ENCODE assay signal across 8 cellular contexts in the genomic region with DNA sequence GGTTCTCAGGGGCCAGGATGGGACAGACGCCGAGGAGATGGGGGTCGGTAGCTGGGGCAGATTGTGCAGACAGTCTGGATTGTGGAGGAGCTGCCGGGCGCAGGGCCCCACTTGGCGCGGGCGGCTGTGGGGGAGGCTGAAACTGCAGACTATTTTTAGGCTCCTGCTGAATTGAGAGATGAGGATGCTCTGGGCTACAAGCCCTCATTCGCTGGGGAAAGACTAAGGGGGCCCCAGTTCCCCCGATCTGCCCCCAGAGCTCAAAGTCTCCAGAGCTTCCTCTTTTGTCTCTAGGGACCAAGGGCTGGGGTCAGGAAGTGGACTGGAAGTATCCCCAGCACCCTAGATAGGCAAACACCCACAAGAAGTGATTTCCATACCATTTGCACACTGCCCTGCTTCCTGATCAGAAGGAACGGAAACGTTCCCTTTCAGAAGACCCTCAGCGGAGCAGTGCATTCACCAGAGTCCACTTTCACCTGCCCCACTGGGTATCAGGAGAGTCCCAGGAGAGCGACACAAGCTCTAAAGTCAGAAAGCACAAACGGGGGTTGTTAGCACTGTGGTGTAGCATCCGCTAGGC. TPM values are rescaled to one million over a fixed set of nuclear protein-coding genes. Genes with fewer than 3 reads are reported as not detected.
A peak's percentile ranks its signal among the peaks of the same experiment; 100 is the strongest.
DNase-seq lines count a peak whose midpoint lies in the region; ATAC-seq and TF ChIP-seq lines count a peak whose summit lies in the region.

No MANE protein-coding gene starts in this region.

- H3K9me3 ChIP-seq in Karpas-422 (ENCODE audit: low read length) (no peaks in the 10 kb centered on the region), mammary epithelial cell (replicated peaks; ENCODE audit: insufficient read depth, low read length) (no peaks in the 10 kb centered on the region), GM23248 (ENCODE audit: low read depth) (no peaks in the 10 kb centered on the region)

- H3K4me3 ChIP-seq in Karpas-422 (ENCODE audit: low read length) (peak overlapping the region; percentile 62), mammary epithelial cell (replicated peaks in 1 of 3; ENCODE audit: insufficient read depth in 1 of 3, low read depth in 2 of 3, low read length in 3 of 3) (no peak overlapping the region), GM23248 (no peak overlapping the region)

- H3F3A ChIP-seq in GM23248 (ENCODE audit: insufficient read depth), result peaks cover 70% of the 10 kb centered on the region

- WGBS in mammary epithelial cell (ENCODE audit: low coverage, missing lambda C conversion rate), result 93% methylated on average over 11 of the region's 16 CpGs
- WGBS in GM23248 (ENCODE audit: low coverage in 1 of 2, low lambda C conversion rate in 2 of 2, missing lambda C conversion rate in 2 of 2), 2 experiments, result 51 to 53% methylated on average over 16 of the region's 16 CpGs

- H3K27me3 ChIP-seq in Karpas-422 (ENCODE audit: low read length), result no peaks in the 10 kb centered on the region
- H3K27me3 ChIP-seq in mammary epithelial cell (ENCODE audit: insufficient read depth, low read length), result no peaks in the 10 kb centered on the region
- H3K27me3 ChIP-seq in GM23248 (replicated peaks; ENCODE audit: insufficient read depth), result no peaks in the 10 kb centered on the region
- no peaks in the 10 kb centered on the region for H3K27me3 ChIP-seq in foreskin keratinocyte

- dilution Hi-C loops in mammary epithelial cell (cut with HindIII; ENCODE audit: low sequenced_read_pairs), result no loop called here

- no TSS peak for BruUV-seq in mammary epithelial cell (replicated peaks; lab: Mats Ljungman, UMichigan)

- no peaks in the 10 kb centered on the region for H4K20me1 ChIP-seq in Karpas-422 (ENCODE audit: insufficient read depth, low read depth, low read length)
- H4K20me1 ChIP-seq in mammary epithelial cell (ENCODE audit: insufficient read depth, low read length), result no peaks in the 10 kb centered on the region
- no peaks in the 10 kb centered on the region for H4K20me1 ChIP-seq in GM23248 (ENCODE audit: insufficient read depth)

- ATAC-seq in GM19452 (IDR thresholded peaks at IDR 0.05; ENCODE audit: unreplicated experiment), result peak; percentile 21
- no peak for ATAC-seq in foreskin keratinocyte

- DNase-seq in GM10248 (ENCODE audit: extremely low spot score) (peak; percentile 62), Karpas-422 (peak; percentile 97), mammary epithelial cell (no peak), NK-92 (lab: John Stamatoyannopoulos, UW; ENCODE audit: unreplicated experiment) (no peak), GM23248 (no peak), foreskin keratinocyte (no peak)

- H2AFZ ChIP-seq in Karpas-422 (ENCODE audit: low read length) (no peak overlapping the region), mammary epithelial cell (ENCODE audit: low read depth, low read length) (no peak overlapping the region), GM23248 (no peak overlapping the region)

- POLR2A ChIA-PET in GM10248 (lab: Yijun Ruan, JAX), result interaction anchor here (0.6 to 3.7 kb wide), 8 partner anchors 10 to 768 kb away, joined by 3 to 29 read pairs (median 7); a partner anchor contains a TSS

- in situ Hi-C loops in mammary epithelial cell (cut with MboI; ENCODE audit: low sequenced_read_pairs in 2 of 2), result no loop called here
- in situ Hi-C loops in GM23248 (cut with MboI), result no loop called here

- TF ChIP-seq CTCF in GM10248 (IDR thresholded peaks at IDR 0.05; ENCODE audit: control extremely low read depth, extremely low read depth, low read depth, missing control alignments), result no peak
- no peak for TF ChIP-seq CTCF in mammary epithelial cell (conservative IDR thresholded peaks at IDR 0.05 in 1 of 2, IDR thresholded peaks at IDR 0.05 in 1 of 2; ENCODE audit: extremely low read depth in 1 of 2, insufficient read depth in 1 of 2, low read depth in 1 of 2, low read length in 2 of 2)
- no peak for TF ChIP-seq CTCF in foreskin keratinocyte (conservative IDR thresholded peaks at IDR 0.05)

- H3K9me2 ChIP-seq in Karpas-422 (replicated peaks; ENCODE audit: insufficient read depth, low read length) (no peaks in the 10 kb centered on the region), GM23248 (ENCODE audit: insufficient read depth) (no peaks in the 10 kb centered on the region)

- peak overlapping the region; percentile 92 for H3K27ac ChIP-seq in Karpas-422 (ENCODE audit: low read length)
- peak overlapping the region; percentile 39 for H3K27ac ChIP-seq in cingulate gyrus (ENCODE audit: low read depth, low read length)
- no peak overlapping the region for H3K27ac ChIP-seq in mammary epithelial cell (ENCODE audit: insufficient read depth, low read depth, low read length)
- H3K27ac ChIP-seq in GM23248, result no peak overlapping the region
- H3K27ac ChIP-seq in foreskin keratinocyte, result no peak overlapping the region

- no peaks in the 10 kb centered on the region for H3K36me3 ChIP-seq in Karpas-422 (ENCODE audit: insufficient read depth, low read length)
- no peaks in the 10 kb centered on the region for H3K36me3 ChIP-seq in mammary epithelial cell (ENCODE audit: insufficient read depth, low read length)
- no peaks in the 10 kb centered on the region for H3K36me3 ChIP-seq in GM23248 (ENCODE audit: low read depth)

- H3K4me1 ChIP-seq in Karpas-422 (ENCODE audit: low read length) (peaks cover 98% of the 10 kb centered on the region), mammary epithelial cell (ENCODE audit: insufficient read depth, low read length) (peaks cover 54% of the 10 kb centered on the region), GM23248 (ENCODE audit: insufficient read depth) (peaks cover 69% of the 10 kb centered on the region), foreskin keratinocyte (peaks cover 36% of the 10 kb centered on the region)

- peak overlapping the region; percentile 74 for H3K9ac ChIP-seq in Karpas-422 (ENCODE audit: low read length)
- H3K9ac ChIP-seq in mammary epithelial cell (ENCODE audit: insufficient read depth, low read length), result no peak overlapping the region
- H3K9ac ChIP-seq in GM23248, result no peak overlapping the region

- H3K79me2 ChIP-seq in Karpas-422 (ENCODE audit: low read length), result no peaks in the 10 kb centered on the region
- H3K79me2 ChIP-seq in mammary epithelial cell (ENCODE audit: insufficient read depth, low read length), result no peaks in the 10 kb centered on the region
- no peaks in the 10 kb centered on the region for H3K79me2 ChIP-seq in GM23248 (ENCODE audit: insufficient read depth)

- peak overlapping the region; percentile 88 for H3K4me2 ChIP-seq in Karpas-422 (ENCODE audit: low read depth, low read length, poor library complexity, severe bottlenecking)
- H3K4me2 ChIP-seq in mammary epithelial cell (ENCODE audit: insufficient read depth, low read depth, low read length), result no peak overlapping the region
- no peak overlapping the region for H3K4me2 ChIP-seq in GM23248 (ENCODE audit: unreplicated experiment)

- intact Hi-C loops in mammary epithelial cell (cut with micrococcal nuclease), result no loop called here

- CTCF ChIA-PET in GM10248 (lab: Yijun Ruan, JAX) (interaction anchor here (1.2 to 14.7 kb wide), 7 partner anchors 9 to 30 kb away, joined by 3 to 160 read pairs (median 5); a partner anchor contains a TSS), mammary epithelial cell (lab: Charles Lee; ENCODE audit: low non-redundant PET) (no interaction called here)

RNA-seq across cellular contexts. Expression of a gene that starts 29.7 kb away (rescaled TPM):
- 41.6 and 49.1 TPM in 2 replicates for total RNA-seq in Karpas-422 (2014; rRNA removed; shearing (Covaris generic); ENCODE audit: low replicate concordance)
- total RNA-seq in mammary epithelial cell (10 to 100 TPM in 1 of 2 donors, 1 to 10 TPM in 1; 4.2 to 17.5 TPM), foreskin keratinocyte (19.8 and 45.0 TPM in 2 replicates)
- polyA plus RNA-seq in mammary epithelial cell (10.0 TPM), GM23248 (2016; fragmentation: Nextera tagmentation; extraction: Ambion mirVana) (41.2 and 42.3 TPM in 2 replicates), foreskin keratinocyte (14.5 and 32.3 TPM in 2 replicates)
- 10.5 TPM for polyA minus RNA-seq in mammary epithelial cell
- 132 and 151 TPM in 2 replicates for total RNA-seq in GM23248 (2014; rRNA removed; shearing (Covaris generic))

RNA-seq across cellular contexts. Expression of a gene that starts 36.6 kb away (rescaled TPM):
- total RNA-seq in Karpas-422 (2014; rRNA removed; shearing (Covaris generic); ENCODE audit: low replicate concordance), result not detected in 2 replicates
- total RNA-seq in mammary epithelial cell (1 to 10 TPM in 1 of 2 donors, not detected in 1; 2.3 TPM), foreskin keratinocyte (not detected in 2 replicates)
- polyA plus RNA-seq in mammary epithelial cell (not detected), GM23248 (2016; fragmentation: Nextera tagmentation; extraction: Ambion mirVana) (1.2 and 1.9 TPM in 2 replicates), foreskin keratinocyte (0.04 TPM in 1 of 2 replicates, not detected in the other)
- not detected for polyA minus RNA-seq in mammary epithelial cell
- total RNA-seq in GM23248 (2014; rRNA removed; shearing (Covaris generic)), result 0.25 and 0.32 TPM in 2 replicates

RNA-seq across cellular contexts. Expression of a gene that starts 56.9 kb away (rescaled TPM):
- total RNA-seq in Karpas-422 (2014; rRNA removed; shearing (Covaris generic); ENCODE audit: low replicate concordance), result 71.3 and 84.2 TPM in 2 replicates
- total RNA-seq in mammary epithelial cell, result 10 to 100 TPM; 36.4 to 41.7 TPM
- 42.9 TPM for polyA plus RNA-seq in mammary epithelial cell
- 43.0 TPM for polyA minus RNA-seq in mammary epithelial cell
- 70.4 and 74.2 TPM in 2 replicates for total RNA-seq in GM23248 (2014; rRNA removed; shearing (Covaris generic))
- 78.6 and 79.1 TPM in 2 replicates for polyA plus RNA-seq in GM23248 (2016; fragmentation: Nextera tagmentation; extraction: Ambion mirVana)
- 55.1 and 59.7 TPM in 2 replicates for total RNA-seq in foreskin keratinocyte
- polyA plus RNA-seq in foreskin keratinocyte, result 73.0 and 77.4 TPM in 2 replicates

Comparison
In these comparisons a context has a peak if more than half of its experiments do, and no peak if none do; other contexts are left out.
1. DNase-seq: peak in GM10248 (single experiment) and Karpas-422 (single experiment); none in mammary epithelial cell (single experiment), NK-92 (single experiment), GM23248 (single experiment) and foreskin keratinocyte (0 of 2).
2. H3K27ac ChIP-seq: peak in Karpas-422 (single experiment) and cingulate gyrus (single experiment); none in mammary epithelial cell (single experiment), GM23248 (single experiment) and foreskin keratinocyte (single experiment).